Comparison of ENCODE assay signal across 8 cellular contexts in the genomic region with DNA sequence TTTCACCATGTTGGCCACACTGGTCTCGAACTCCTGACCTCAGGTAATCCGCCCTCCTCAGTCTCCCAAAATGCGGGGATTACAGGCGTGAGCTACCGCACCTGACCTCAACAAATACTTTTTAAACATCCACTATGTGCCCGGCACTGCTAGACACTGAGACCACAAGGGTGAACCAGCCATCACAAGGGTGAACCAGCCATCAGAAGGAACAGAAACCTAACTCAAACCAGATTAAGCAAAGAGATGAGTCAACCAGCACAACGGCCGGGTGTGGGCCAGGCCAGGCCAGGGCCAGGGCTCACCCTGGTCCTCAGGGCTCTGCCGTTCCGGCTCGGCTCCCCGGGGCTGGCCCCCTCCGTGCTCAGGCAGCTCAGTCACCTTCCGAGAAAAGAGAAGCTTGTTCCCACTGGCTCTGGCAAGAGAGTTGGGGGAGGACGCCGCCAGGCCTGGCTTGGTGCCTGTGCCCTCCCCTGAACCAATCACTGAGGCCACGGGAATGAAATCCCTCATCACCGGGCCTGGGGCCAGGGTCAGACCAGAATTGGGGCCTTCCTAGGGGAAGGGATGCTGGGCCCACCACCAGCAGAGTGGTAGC.
DNase-seq lines count a peak whose midpoint lies in the region; ATAC-seq lines count a peak whose summit lies in the region.

No MANE protein-coding gene starts in this region.

- no peak for DNase-seq in effector memory CD8-positive, alpha-beta T cell
- DNase-seq in putamen (ENCODE audit: low spot score) (peak; percentile 76), middle frontal gyrus (ENCODE audit: extremely low spot score, low spot score) (no peak), activated gamma-delta T cell treated with Interleukin-2 at 50 U/mL for 16 hours (no peak)
- DNase-seq in effector CD8-positive, alpha-beta T cell (lab: John Stamatoyannopoulos, UW): no peak

- peaks cover 0 to 8% of the 10 kb centered on the region in 2 donors for H3K27me3 Mint-ChIP-seq in effector memory CD8-positive, alpha-beta T cell

- H3K36me3 Mint-ChIP-seq in effector memory CD8-positive, alpha-beta T cell (ENCODE audit: insufficient read depth): peaks cover 3% of the 10 kb centered on the region

- peaks cover 2 to 4% of the 10 kb centered on the region in 2 donors for H3K4me1 Mint-ChIP-seq in effector memory CD8-positive, alpha-beta T cell (ENCODE audit: low read depth in 2 of 2)

- no peaks in the 10 kb centered on the region for H3K9me3 Mint-ChIP-seq in effector memory CD8-positive, alpha-beta T cell

- peak; percentile 92 for ATAC-seq in GM18867 (IDR thresholded peaks at IDR 0.05; ENCODE audit: unreplicated experiment)
- peak; percentile 84 for ATAC-seq in HG03095 (IDR thresholded peaks at IDR 0.05; ENCODE audit: unreplicated experiment)
- peak; percentile 17 for ATAC-seq in effector memory CD8-positive, alpha-beta T cell (replicated peaks)
- ATAC-seq in activated CD4-positive, CD25-positive, alpha-beta regulatory T cell treated with anti-CD3 and anti-CD28 coated beads, Interleukin-2, amount 50 U/mL, for 24 hours: no peak

- H3K4me3 Mint-ChIP-seq in effector memory CD8-positive, alpha-beta T cell: no peak overlapping the region

- no peak overlapping the region for H3K27ac Mint-ChIP-seq in effector memory CD8-positive, alpha-beta T cell

Comparison
In these comparisons a context has a peak if more than half of its experiments do, and no peak if none do; other contexts are left out.
1. ATAC-seq: peak in GM18867 (single experiment), HG03095 (single experiment) and effector memory CD8-positive, alpha-beta T cell (single experiment); none in activated CD4-positive, CD25-positive, alpha-beta regulatory T cell treated with anti-CD3 and anti-CD28 coated beads, Interleukin-2, amount 50 U/mL, for 24 hours (0 of 2).